In the genomic region with DNA sequence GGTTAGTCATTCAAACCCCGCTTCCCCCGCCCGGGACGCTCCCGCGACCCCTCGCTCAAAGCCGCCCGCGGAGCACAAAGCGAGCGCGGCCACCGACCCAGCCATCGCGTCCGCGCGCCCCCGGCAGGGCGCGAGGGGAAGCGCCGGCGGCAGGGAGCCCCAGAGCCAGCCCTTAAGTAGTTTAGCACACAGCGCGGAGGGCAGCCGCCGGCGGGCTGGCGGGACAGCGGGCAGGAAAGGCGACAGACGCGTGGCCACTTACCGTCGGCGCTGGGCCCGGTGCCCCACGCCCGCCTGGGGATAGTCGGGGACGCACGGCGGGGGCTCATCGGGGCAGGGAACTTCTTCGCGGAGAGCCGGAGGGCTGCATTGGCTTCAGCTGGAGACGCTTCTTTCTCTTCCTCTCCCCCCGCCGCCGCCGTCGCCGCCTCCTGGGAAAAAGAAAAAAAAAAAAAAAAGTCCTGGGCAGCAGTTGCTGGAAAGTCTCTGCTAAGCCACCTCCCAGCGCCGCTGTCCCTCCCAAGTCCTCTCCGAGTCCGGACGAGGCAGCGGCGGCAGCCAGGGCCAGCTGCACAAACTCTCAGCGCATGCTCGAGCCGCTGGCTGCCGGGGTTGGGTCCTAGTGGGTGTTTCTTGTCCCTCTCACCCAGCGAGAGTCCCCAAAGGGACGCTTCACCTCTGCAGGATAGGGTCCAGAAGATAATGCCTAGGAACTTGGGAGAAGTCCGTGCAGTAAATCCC, we compare ENCODE assay signal across 8 cellular contexts.
DNase-seq lines count a peak whose midpoint lies in the region; ATAC-seq and TF ChIP-seq lines count a peak whose summit lies in the region.

A gene with protein sequence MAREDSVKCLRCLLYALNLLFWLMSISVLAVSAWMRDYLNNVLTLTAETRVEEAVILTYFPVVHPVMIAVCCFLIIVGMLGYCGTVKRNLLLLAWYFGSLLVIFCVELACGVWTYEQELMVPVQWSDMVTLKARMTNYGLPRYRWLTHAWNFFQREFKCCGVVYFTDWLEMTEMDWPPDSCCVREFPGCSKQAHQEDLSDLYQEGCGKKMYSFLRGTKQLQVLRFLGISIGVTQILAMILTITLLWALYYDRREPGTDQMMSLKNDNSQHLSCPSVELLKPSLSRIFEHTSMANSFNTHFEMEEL (minus strand): TSS at position 587 of the 741 bp plus-strand sequence. CDS start 1,381 bp downstream, outside the sequence.

- in situ Hi-C loops in brain microvascular endothelial cell (cut with HindIII; ENCODE audit: low pct_ligation_motif_present, low sequenced_read_pairs): no loop called here

- H3K27ac ChIP-seq in brain microvascular endothelial cell (peak within 1 kb of the TSS; percentile 69), iPS DF 6.9 (ENCODE audit: low read length) (no peak within 1 kb of the TSS)

- H3K36me3 ChIP-seq in brain microvascular endothelial cell (replicated peaks) (no peaks in the 10 kb centered on the region), iPS DF 6.9 (ENCODE audit: control insufficient read depth, insufficient read depth, low read length) (no peaks in the 10 kb centered on the region)

- peak; percentile 57 for TF ChIP-seq CTCF in brain microvascular endothelial cell (IDR thresholded peaks at IDR 0.05; ENCODE audit: low read depth, low read length, missing control alignments)

- peak within 1 kb of the TSS; percentile 73 for H3K4me3 ChIP-seq in brain microvascular endothelial cell (ENCODE audit: low read depth, low read length)
- peak within 1 kb of the TSS; percentile 93; the same call in 1 of the 2 replicates for H3K4me3 ChIP-seq in iPS DF 6.9 (ENCODE audit: low read length)

- H3K27me3 ChIP-seq in brain microvascular endothelial cell (replicated peaks) (no peaks in the 10 kb centered on the region), iPS DF 6.9 (ENCODE audit: control insufficient read depth, insufficient read depth, low read length) (peaks cover 1% of the 10 kb centered on the region; the same call in 1 of the 2 replicates)

- peak; percentile 81 for ATAC-seq in HG02798 (IDR thresholded peaks at IDR 0.05; ENCODE audit: poor library complexity, unreplicated experiment)

- DNase-seq in NCI-H1436 (lab: John Stamatoyannopoulos, UW): peak; percentile 33
- DNase-seq in NCI-H1436 treated with DMSO at 0.1 percent for 48 hours (lab: John Stamatoyannopoulos, UW): no peak
- DNase-seq in NCI-H1092 treated with DMSO at 0.1 percent for 48 hours (lab: John Stamatoyannopoulos, UW): peak; percentile 77
- DNase-seq in T-helper 2 cell: peak; percentile 5 to 60 (median 10)
- peak; percentile 63 for DNase-seq in brain microvascular endothelial cell
- DNase-seq in iPS DF 6.9 (ENCODE audit: low read depth, low spot score): peak; percentile 54
- DNase-seq in retina: peak; percentile 95

- no CpG with 5 or more reads among the region's 70 CpGs for WGBS in iPS DF 6.9 (ENCODE audit: insufficient coverage, insufficient read length)

- no peaks in the 10 kb centered on the region; the same call in 1 of the 2 replicates for H3K4me1 ChIP-seq in iPS DF 6.9 (ENCODE audit: control insufficient read depth, insufficient read depth, low read length)

- no peaks in the 10 kb centered on the region for H3K9me3 ChIP-seq in iPS DF 6.9 (ENCODE audit: control insufficient read depth, insufficient read depth, low read length)
